In the genomic region with DNA sequence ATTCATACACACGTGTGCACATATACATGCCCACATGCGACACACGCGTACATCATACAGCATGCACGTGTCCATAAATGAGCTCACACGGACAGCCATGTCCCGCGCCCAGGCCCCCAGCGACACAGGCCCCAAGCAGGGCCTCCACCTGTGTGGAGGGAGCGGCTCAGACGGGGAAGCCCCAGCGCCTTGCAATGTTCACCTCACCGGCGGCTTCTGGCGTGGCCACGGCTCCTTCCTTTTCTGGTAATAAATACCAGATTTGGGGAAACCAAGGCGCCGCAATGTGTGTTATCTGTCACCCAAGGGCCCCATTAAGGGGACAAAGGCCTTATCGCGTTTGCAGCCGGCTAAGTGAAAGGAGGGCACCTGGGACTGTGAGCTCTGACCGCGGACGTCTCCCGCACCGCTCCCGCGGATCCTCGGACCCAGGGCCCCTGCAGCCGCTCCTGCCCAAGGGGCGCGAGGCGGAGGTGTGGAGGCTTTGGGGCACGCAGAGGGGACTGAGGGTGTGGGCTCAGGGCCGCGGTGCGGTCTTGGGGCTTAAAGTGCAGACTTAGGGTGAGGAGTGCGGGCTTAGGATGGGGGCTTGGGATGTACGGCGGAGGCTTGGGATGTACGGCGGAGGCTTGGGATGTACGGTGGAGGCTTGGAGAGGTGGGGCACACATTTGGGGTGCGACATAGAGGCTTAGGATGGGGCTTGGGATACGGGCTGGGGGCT, we compare ENCODE assay signal across 8 cellular contexts. TPM values are rescaled to one million over a fixed set of nuclear protein-coding genes. Genes with fewer than 3 reads are reported as not detected.
DNase-seq lines count a peak whose midpoint lies in the region; ATAC-seq and TF ChIP-seq lines count a peak whose summit lies in the region.
"Not testable (repeated sequence)": the region's sequence is repeated elsewhere in the genome, so short reads cannot be mapped to it uniquely, and the experiment has no call there.

No MANE protein-coding gene starts in this region.

- not testable (repeated sequence) for H3K9me2 ChIP-seq in OCI-LY1 (ENCODE audit: low read depth, low read length)

- peaks cover 57% of the 10 kb centered on the region for H3K4me1 ChIP-seq in OCI-LY1 (ENCODE audit: insufficient read depth, low read length, severe bottlenecking)
- H3K4me1 ChIP-seq in mucosa of descending colon (ENCODE audit: low read depth): peaks cover 26% of the 10 kb centered on the region
- not testable (repeated sequence) for H3K4me1 ChIP-seq in thymus (ENCODE audit: control insufficient read depth, insufficient read depth, low read length)

- in situ Hi-C loops in astrocyte of the cerebellum (cut with HindIII; ENCODE audit: low sequenced_read_pairs): not testable (repeated sequence)

- ATAC-seq in mucosa of descending colon: peak; percentile 30

- CTCF ChIA-PET in activated CD4-positive, alpha-beta memory T cell treated with anti-CD3 and anti-CD28 coated beads, Interleukin-2, amount 10 ng/mL, durations not matched to agents 7 days and 5 days (lab: Charles Lee): not testable (repeated sequence)

- not testable (repeated sequence) for TF ChIP-seq CTCF in OCI-LY1 (IDR thresholded peaks at IDR 0.05; ENCODE audit: low read length); astrocyte of the cerebellum (IDR thresholded peaks at IDR 0.05; ENCODE audit: low read depth, low read length, missing control alignments); fibroblast of pulmonary artery (IDR thresholded peaks at IDR 0.05; ENCODE audit: low read length, missing control alignments); mucosa of descending colon (IDR thresholded peaks at IDR 0.05)

- not testable (repeated sequence) for H3K27ac Mint-ChIP-seq in activated CD4-positive, alpha-beta memory T cell treated with anti-CD3 and anti-CD28 coated beads, Interleukin-2, amount 10 ng/mL, durations not matched to agents 7 days and 5 days

- not testable (repeated sequence) for H3K36me3 ChIP-seq in OCI-LY1 (ENCODE audit: insufficient read depth, low read length); mucosa of descending colon (ENCODE audit: low read depth); thymus (ENCODE audit: control insufficient read depth, insufficient read depth)

- peak; percentile 59 for DNase-seq in DMS 273 (lab: John Stamatoyannopoulos, UW; ENCODE audit: unreplicated experiment)
- peak; percentile 51 for DNase-seq in activated CD4-positive, alpha-beta memory T cell treated with anti-CD3 and anti-CD28 coated beads, Interleukin-2, amount 10 ng/mL, durations not matched to agents 7 days and 5 days
- not testable (repeated sequence) for DNase-seq in astrocyte of the cerebellum (ENCODE audit: low read depth); fibroblast of pulmonary artery (ENCODE audit: low read depth)
- DNase-seq in mucosa of descending colon: peak; percentile 64 to 78 (median 73)
- peak; percentile 32 to 54 for DNase-seq in stimulated activated CD4-positive, alpha-beta T cell treated with anti-CD3 and anti-CD28 coated beads, Interleukin-12 subunit alpha, Interleukin-12 subunit beta, amount 100 ng/mL, for 24 hours (ENCODE audit: low read depth in 2 of 2)

- intact Hi-C loops in mucosa of descending colon (cut with DNase I, micrococcal nuclease): not testable (repeated sequence)

- H3K9ac ChIP-seq in OCI-LY1 (ENCODE audit: low read length): peak overlapping the region; percentile 67

- H3K4me3 ChIP-seq in OCI-LY1 (ENCODE audit: low read depth, low read length, poor library complexity, severe bottlenecking): peak overlapping the region; percentile 71
- H3K4me3 ChIP-seq in astrocyte of the cerebellum (ENCODE audit: low read depth, low read length): peak overlapping the region; percentile 39
- H3K4me3 ChIP-seq in fibroblast of pulmonary artery (replicated peaks; ENCODE audit: low read depth, low read length): peak overlapping the region; percentile 45
- not testable (repeated sequence) for H3K4me3 ChIP-seq in mucosa of descending colon
- peak overlapping the region; percentile 77 for H3K4me3 ChIP-seq in thymus (ENCODE audit: low read length)

- peak overlapping the region; percentile 70 for H3K4me3 Mint-ChIP-seq in activated CD4-positive, alpha-beta memory T cell treated with anti-CD3 and anti-CD28 coated beads, Interleukin-2, amount 10 ng/mL, durations not matched to agents 7 days and 5 days

- not testable (repeated sequence) for H3K9me3 ChIP-seq in OCI-LY1 (ENCODE audit: low read length); mucosa of descending colon; thymus (ENCODE audit: control insufficient read depth)

- H3K79me2 ChIP-seq in OCI-LY1 (ENCODE audit: insufficient read depth, low read length): peaks cover 33% of the 10 kb centered on the region

- WGBS in thymus: 80% methylated on average over 45 of the region's 45 CpGs

- not testable (repeated sequence) for H4K20me1 ChIP-seq in OCI-LY1 (ENCODE audit: insufficient read depth, low read length)

- not testable (repeated sequence) for H3K9me3 Mint-ChIP-seq in activated CD4-positive, alpha-beta memory T cell treated with anti-CD3 and anti-CD28 coated beads, Interleukin-2, amount 10 ng/mL, durations not matched to agents 7 days and 5 days

- not testable (repeated sequence) for H3K27me3 ChIP-seq in OCI-LY1 (ENCODE audit: insufficient read depth, low read length)
- peaks cover 44% of the 10 kb centered on the region for H3K27me3 ChIP-seq in thymus (ENCODE audit: control insufficient read depth, insufficient read depth)

- H3K27ac ChIP-seq in OCI-LY1 (ENCODE audit: low read depth, low read length, poor library complexity, severe bottlenecking): peak overlapping the region; percentile 44
- not testable (repeated sequence) for H3K27ac ChIP-seq in thymus (ENCODE audit: low read depth)

- H2AFZ ChIP-seq in OCI-LY1 (ENCODE audit: low read length): not testable (repeated sequence)

- peak overlapping the region; percentile 95 for H3K4me2 ChIP-seq in OCI-LY1 (ENCODE audit: low read length)

- H3K4me1 Mint-ChIP-seq in activated CD4-positive, alpha-beta memory T cell treated with anti-CD3 and anti-CD28 coated beads, Interleukin-2, amount 10 ng/mL, durations not matched to agents 7 days and 5 days: peaks cover 50% of the 10 kb centered on the region

- not testable (repeated sequence) for H3K36me3 Mint-ChIP-seq in activated CD4-positive, alpha-beta memory T cell treated with anti-CD3 and anti-CD28 coated beads, Interleukin-2, amount 10 ng/mL, durations not matched to agents 7 days and 5 days (ENCODE audit: low read depth)

- POLR2A ChIA-PET in activated CD4-positive, alpha-beta memory T cell treated with anti-CD3 and anti-CD28 coated beads, Interleukin-2, amount 10 ng/mL, durations not matched to agents 7 days and 5 days (lab: Charles Lee): interaction anchor here (1.1 kb wide), 1 partner anchor 275 kb away, joined by 3 read pairs; a partner anchor contains a TSS

- H3F3A ChIP-seq in OCI-LY1 (ENCODE audit: insufficient read depth, low read length): not testable (repeated sequence)

- peaks cover 41% of the 10 kb centered on the region for H3K27me3 Mint-ChIP-seq in activated CD4-positive, alpha-beta memory T cell treated with anti-CD3 and anti-CD28 coated beads, Interleukin-2, amount 10 ng/mL, durations not matched to agents 7 days and 5 days

RNA-seq across cellular contexts. Expression of a gene that starts 1.9 kb away (rescaled TPM):
- 1 to 10 TPM; 4.2 to 5.0 TPM for total RNA-seq in activated CD4-positive, alpha-beta memory T cell treated with anti-CD3 and anti-CD28 coated beads, Interleukin-2, amount 10 ng/mL, durations not matched to agents 7 days and 5 days
- total RNA-seq in mucosa of descending colon: 10 to 100 TPM; 30.3 to 36.4 (median 32.3) TPM
- polyA plus RNA-seq in thymus: 7.3 TPM

Comparison
In these comparisons a context has a peak if more than half of its experiments do, and no peak if none do; other contexts are left out.
1. RNA of a gene that starts 1.9 kb away (total RNA-seq): 30.3 to 36.4 TPM in mucosa of descending colon; 4.2 to 5.0 TPM in activated CD4-positive, alpha-beta memory T cell treated with anti-CD3 and anti-CD28 coated beads, Interleukin-2, amount 10 ng/mL, durations not matched to agents 7 days and 5 days; every median in the first group is over 4 times any median in the second.